ENCODE assay signal across 22 cellular contexts in genomic region chr16:16863672-16864071, GRCh38.
DNase-seq lines count a peak whose midpoint lies in the region; FAIRE-seq and TF ChIP-seq lines count a peak whose summit lies in the region.
"Had no signal": no experiment of that assay in that cellular context is flagged by ENCODE, and none has a peak within 500 bp of the region (broad histone marks: within the 10 kb centered on the region; RNA-seq: fewer than 3 reads in every experiment).

No MANE protein-coding gene starts in this region.

- TF ChIP-seq EP300 in H1 (IDR thresholded peaks at IDR 0.05; ENCODE audit: borderline replicate concordance in 1 of 2, low read depth in 2 of 2, low read length in 2 of 2), result no peak

- H3K27me3 ChIP-seq in H1 (replicated peaks in 1 of 4; ENCODE audit: control insufficient read depth in 3 of 4, extremely low read depth in 1 of 4, insufficient read depth in 3 of 4, low read length in 3 of 4) (no peaks in the 10 kb centered on the region), cardiac muscle cell (no peaks in the 10 kb centered on the region), left ventricle myocardium inferior (ENCODE audit: low read depth) (peaks cover 20% of the 10 kb centered on the region)

- no peaks in the 10 kb centered on the region for H4K20me1 ChIP-seq in H1 (replicated peaks in 1 of 2; ENCODE audit: control insufficient read depth in 1 of 2, insufficient read depth in 2 of 2, low read length in 2 of 2)

- TF ChIP-seq CTCF in H1 (IDR thresholded peaks at IDR 0.05; ENCODE audit: control extremely low read depth in 1 of 3, insufficient read depth in 1 of 3, low read depth in 1 of 3, low read length in 3 of 3) (no peak), cardiac muscle cell (IDR thresholded peaks at IDR 0.05; ENCODE audit: low read depth, low read length) (no peak), left ventricle myocardium inferior (IDR thresholded peaks at IDR 0.05; ENCODE audit: borderline replicate concordance) (no peak), neural crest cell (conservative IDR thresholded peaks at IDR 0.05) (no peak)

- no peak overlapping the region for H3K23ac ChIP-seq in H1 (ENCODE audit: insufficient read length)

- no peaks in the 10 kb centered on the region for H3K9me3 ChIP-seq in H1 (ENCODE audit: insufficient read depth in 2 of 2, low read depth in 1 of 2, low read length in 1 of 2)
- no peaks in the 10 kb centered on the region for H3K9me3 ChIP-seq in cardiac muscle cell (ENCODE audit: low read depth)
- H3K9me3 ChIP-seq in left ventricle myocardium inferior (replicated peaks), result no peaks in the 10 kb centered on the region

- H3K4me1 Mint-ChIP-seq in neural crest cell, result peaks cover 9% of the 10 kb centered on the region
- H3K4me1 Mint-ChIP-seq in immature natural killer cell, result peaks cover 0 to 3% of the 10 kb centered on the region in 2 donors
- H3K4me1 Mint-ChIP-seq: IgD-negative memory B cell had no signal

- POLR2A ChIA-PET in H1 (lab: Charles Lee; ENCODE audit: partially characterized antibody), result no interaction called here

- H3K4me3 Mint-ChIP-seq in neural crest cell, result no peak overlapping the region
- H3K4me3 Mint-ChIP-seq in immature natural killer cell, result no peak overlapping the region
- H3K4me3 Mint-ChIP-seq: CD4-positive, alpha-beta T cell; HFFc6; IgD-negative memory B cell had no signal

- no peak for FAIRE-seq in H1 (lab: Jason Lieb, UNC)
- FAIRE-seq: A204.1, GM12892, GM18507, HepG2 had no signal

- no peak overlapping the region for H2AK5ac ChIP-seq in H1 (ENCODE audit: low read depth, low read length)

- H3K79me2 ChIP-seq in H1 (ENCODE audit: control insufficient read depth in 1 of 2, insufficient read depth in 2 of 2, low read length in 2 of 2), result no peaks in the 10 kb centered on the region

- H3K9me3 Mint-ChIP-seq in neural crest cell (no peaks in the 10 kb centered on the region), immature natural killer cell (no peaks in the 10 kb centered on the region)
- H3K9me3 Mint-ChIP-seq: CD4-positive, alpha-beta T cell; IgD-negative memory B cell had no signal

- H3K56ac ChIP-seq in H1 (replicated peaks; ENCODE audit: insufficient read length, low read depth, low read length), result no peak overlapping the region

- no peak overlapping the region for H2BK12ac ChIP-seq in H1 (ENCODE audit: low read depth, low read length)

- no peak for TF ChIP-seq POLR2A in H1 (IDR thresholded peaks at IDR 0.05; ENCODE audit: control extremely low read depth in 1 of 2, low read depth in 2 of 2, low read length in 2 of 2)

- H2BK15ac ChIP-seq in H1 (ENCODE audit: low read length), result peak overlapping the region; percentile 1; the same call in 1 of the 2 replicates

- H3K14ac ChIP-seq in H1 (ENCODE audit: insufficient read length), result no peak overlapping the region

- H3K4ac ChIP-seq in H1 (replicated peaks; ENCODE audit: insufficient read length, low read depth, low read length), result no peak overlapping the region

- no peak overlapping the region for H4K5ac ChIP-seq in H1 (ENCODE audit: insufficient read length, low read depth, low read length)

- no peaks in the 10 kb centered on the region for H3K79me1 ChIP-seq in H1 (ENCODE audit: low read depth, low read length)

- no peaks in the 10 kb centered on the region for H3K23me2 ChIP-seq in H1 (ENCODE audit: low read depth, low read length)

- H3K27ac Mint-ChIP-seq in neural crest cell (ENCODE audit: unreplicated experiment) (peak overlapping the region; percentile 9), immature natural killer cell (no peak overlapping the region)
- H3K27ac Mint-ChIP-seq: CD4-positive, alpha-beta T cell; HFFc6; IgD-negative memory B cell had no signal

- 0 out of 2 replicates have a peak overlapping the region, but pooled peaks have one; percentile 58 for H2AFZ ChIP-seq in H1 (ENCODE audit: low read length)
- H2AFZ ChIP-seq: GM23248 had no signal

- no peak overlapping the region for H2BK120ac ChIP-seq in H1 (replicated peaks; ENCODE audit: low read depth, low read length)

- H3K36me3 ChIP-seq in H1 (ENCODE audit: control insufficient read depth in 2 of 4, insufficient read depth in 4 of 4, low read length in 3 of 4) (no peaks in the 10 kb centered on the region), cardiac muscle cell (no peaks in the 10 kb centered on the region), left ventricle myocardium inferior (no peaks in the 10 kb centered on the region)

- no peak overlapping the region for H3K9ac ChIP-seq in H1 (replicated peaks in 1 of 4; ENCODE audit: extremely low read depth in 1 of 4, low read depth in 3 of 4, low read length in 3 of 4)
- H3K9ac ChIP-seq: GM23248 had no signal

- intact Hi-C loops in left ventricle myocardium inferior (cut with micrococcal nuclease), result no loop called here

- no peak overlapping the region for H3K18ac ChIP-seq in H1 (ENCODE audit: extremely low read depth, low read length)

- peak overlapping the region; percentile 82; the same call in 1 of the 2 replicates for H2BK20ac ChIP-seq in H1 (ENCODE audit: low read length)

- DNase-seq in H1 (ENCODE audit: low read depth in 1 of 2, low spot score in 2 of 2), result no peak
- DNase-seq in cardiac muscle cell (ENCODE audit: low read depth in 1 of 2, low spot score in 1 of 2), result no peak
- peak; percentile 20 for DNase-seq in left ventricle myocardium inferior
- no peak for DNase-seq in neural crest cell (ENCODE audit: low read depth, low spot score)
- no peak for DNase-seq in H4 (ENCODE audit: low spot score)
- no peak for DNase-seq in activated CD8-positive, alpha-beta memory T cell treated with anti-CD3 and anti-CD28 coated beads, Interleukin-2, amount 50 U/mL, for 4 hours
- DNase-seq in stimulated activated CD4-positive, alpha-beta T cell treated with anti-CD3 and anti-CD28 coated beads, Interleukin-4, amount 100 ng/mL, for 4 hours, result no peak
- no peak for DNase-seq in immature natural killer cell
- DNase-seq: AML-193; CD4-positive, alpha-beta T cell; DMS153; DMS79; GDM1; GM23248; H7; HFFc6 had no signal

- CTCF ChIA-PET in H1 (lab: Charles Lee; ENCODE audit: partially characterized antibody), result interaction anchor here (0.6 to 5.6 kb wide), 7 partner anchors 9 to 132 kb away, joined by 3 to 44 read pairs (median 6); no protein-coding TSS in a partner anchor

- no peak overlapping the region for H3K27ac ChIP-seq in H1 (ENCODE audit: low read depth, low read length)
- H3K27ac ChIP-seq in cardiac muscle cell, result peak overlapping the region; percentile 52
- H3K27ac ChIP-seq in left ventricle myocardium inferior (replicated peaks), result peak overlapping the region; percentile 69
- H3K27ac ChIP-seq: C4-2B, GM23248 had no signal

- no peak overlapping the region for H4K8ac ChIP-seq in H1 (ENCODE audit: extremely low read depth, insufficient read depth, low read length)

- no peak for TF ChIP-seq RAD21 in H1 (IDR thresholded peaks at IDR 0.05 in 1 of 2, conservative IDR thresholded peaks at IDR 0.05 in 1 of 2; ENCODE audit: low read depth in 2 of 2, low read length in 2 of 2)

- H3K4me3 ChIP-seq in H1 (ENCODE audit: extremely low read depth in 1 of 4, insufficient read depth in 2 of 4, low read depth in 3 of 4, low read length in 4 of 4) (no peak overlapping the region), cardiac muscle cell (no peak overlapping the region), left ventricle myocardium inferior (no peak overlapping the region)
- H3K4me3 ChIP-seq: GM23248 had no signal

- no peak overlapping the region for H4K91ac ChIP-seq in H1 (replicated peaks; ENCODE audit: insufficient read length, low read length)

- H2BK5ac ChIP-seq in H1 (ENCODE audit: low read depth, low read length), result peak overlapping the region; percentile 66; the same call in 1 of the 2 replicates

- WGBS in H1 (ENCODE audit: extremely low coverage in 1 of 2, insufficient coverage in 1 of 2, insufficient read length in 1 of 2, insufficient replicate concordance in 2 of 2, low coverage in 1 of 2, low lambda C conversion rate in 2 of 2, missing lambda C conversion rate in 1 of 2), 2 experiments, result 86% methylated on average over 6 of the region's 6 CpGs; no CpG with 5 or more reads in 1 of the 2 experiments

- H3K36me3 Mint-ChIP-seq in neural crest cell (ENCODE audit: low read depth) (no peaks in the 10 kb centered on the region), immature natural killer cell (no peaks in the 10 kb centered on the region)
- H3K36me3 Mint-ChIP-seq: IgD-negative memory B cell had no signal

- H3K4me2 ChIP-seq in H1 (ENCODE audit: insufficient read depth in 1 of 2, low read depth in 2 of 2, low read length in 2 of 2), result no peak overlapping the region

- H3K27me3 Mint-ChIP-seq in neural crest cell (ENCODE audit: low read depth) (peaks cover 11% of the 10 kb centered on the region), immature natural killer cell (ENCODE audit: low read depth in 3 of 3) (peaks cover 3 to 12% (median 3%) of the 10 kb centered on the region in 3 donors)

- peaks cover 2 to 8% (median 5%) of the 10 kb centered on the region in 4 experiments; a peak in 6 of 7 replicates for H3K4me1 ChIP-seq in H1 (replicated peaks in 1 of 4; ENCODE audit: control insufficient read depth in 3 of 4, insufficient read depth in 4 of 4, low read length in 3 of 4)
- peaks cover 28% of the 10 kb centered on the region for H3K4me1 ChIP-seq in cardiac muscle cell (ENCODE audit: low read depth)
- peaks cover 30% of the 10 kb centered on the region for H3K4me1 ChIP-seq in left ventricle myocardium inferior

TF ChIP-seq in H1, 55 proteins besides CTCF, POLR2A, EP300 and RAD21 (continues in another document):
- no peak for TF ChIP-seq CREB1 (IDR thresholded peaks at IDR 0.05)
- no peak for TF ChIP-seq RNF2 (IDR thresholded peaks at IDR 0.05; ENCODE audit: borderline replicate concordance, low read depth, low read length, missing control alignments, poor library complexity, severe bottlenecking)
- TF ChIP-seq TAF1 (IDR thresholded peaks at IDR 0.05; ENCODE audit: low read depth, low read length), result no peak
- no peak for TF ChIP-seq CHD1 (IDR thresholded peaks at IDR 0.05; ENCODE audit: low read depth, low read length)
- TF ChIP-seq SIRT6 (IDR thresholded peaks at IDR 0.05; ENCODE audit: low read length), result no peak
- no peak for TF ChIP-seq TEAD4 (IDR thresholded peaks at IDR 0.05; ENCODE audit: low read depth, low read length)
- TF ChIP-seq BACH1 (IDR thresholded peaks at IDR 0.05; ENCODE audit: low read length), result no peak
- TF ChIP-seq GABPA (IDR thresholded peaks at IDR 0.05; ENCODE audit: borderline replicate concordance, insufficient read depth, low read length), result no peak
- TF ChIP-seq BCL11A (IDR thresholded peaks at IDR 0.05; ENCODE audit: low read depth in 2 of 2, low read length in 2 of 2), result no peak
- TF ChIP-seq EZH2 (IDR thresholded peaks at IDR 0.05; ENCODE audit: low read depth, low read length, severe bottlenecking), result no peak
- no peak for TF ChIP-seq RFX5 (IDR thresholded peaks at IDR 0.05; ENCODE audit: borderline replicate concordance, low read depth, low read length)
- no peak for TF ChIP-seq NRF1 (IDR thresholded peaks at IDR 0.05; ENCODE audit: low read depth, low read length)
